Comparison of ENCODE assay signal across 28 cellular contexts in genomic region chr7:6027806-6028365, GRCh38. TPM values are rescaled to one million over a fixed set of nuclear protein-coding genes. Genes with fewer than 3 reads are reported as not detected.
DNase-seq lines count a peak whose midpoint lies in the region; ATAC-seq and TF ChIP-seq lines count a peak whose summit lies in the region.
"Had no signal": no experiment of that assay in that cellular context is flagged by ENCODE, and none has a peak within 500 bp of the region (broad histone marks: within the 10 kb centered on the region; RNA-seq: fewer than 3 reads in every experiment).

No MANE protein-coding gene starts in this region.

- H3K4me1 Mint-ChIP-seq in CD8-positive, alpha-beta T cell (ENCODE audit: low read depth) = peaks cover 22% of the 10 kb centered on the region
- peaks cover 73% of the 10 kb centered on the region for H3K4me1 Mint-ChIP-seq in dendritic cell treated with granulocyte-macrophage colony-stimulating factor and Interleukin-4, amounts not matched to agents 40 ng/mL and 50 ng/mL, for 4 days (ENCODE audit: low read depth)
- H3K4me1 Mint-ChIP-seq: neural crest cell had no signal

- peaks cover 74% of the 10 kb centered on the region for H3K36me3 Mint-ChIP-seq in CD8-positive, alpha-beta T cell
- peaks cover 90% of the 10 kb centered on the region for H3K36me3 Mint-ChIP-seq in dendritic cell treated with granulocyte-macrophage colony-stimulating factor and Interleukin-4, amounts not matched to agents 40 ng/mL and 50 ng/mL, for 4 days (ENCODE audit: low read depth)

- peaks cover 11% of the 10 kb centered on the region for H3K36me3 ChIP-seq in CD8-positive, alpha-beta T cell (ENCODE audit: insufficient read depth, low read length)
- peaks cover 32% of the 10 kb centered on the region for H3K36me3 ChIP-seq in neutrophil

- DNase-seq in CD8-positive, alpha-beta T cell = no peak
- DNase-seq in NCI-H446 (lab: John Stamatoyannopoulos, UW) (no peak), posterior cingulate gyrus (no peak)
- no peak for DNase-seq in activated CD4-positive, CD25-positive, alpha-beta regulatory T cell treated with anti-CD3 and anti-CD28 coated beads, Interleukin-2, amount 50 U/mL, for 72 hours
- DNase-seq: activated naive CD4-positive, alpha-beta T cell; activated T-cell treated with anti-CD3 and anti-CD28 coated beads for 4 hours; Calu3; central memory CD4-positive, alpha-beta T cell; heart left ventricle; left colon; midbrain; NCI-H1417; NCI-H510A; SJCRH30; stimulated activated CD4-positive, alpha-beta T cell treated with anti-CD3 and anti-CD28 coated beads, Interleukin-2, amount 100 ng/mL, for 24 hours; stimulated activated naive CD4-positive, alpha-beta T cell treated with Interleukin-2 at 50 U/mL for 16 hours; T-helper 1 cell had no signal

- no peak overlapping the region for H3K4me3 Mint-ChIP-seq in CD8-positive, alpha-beta T cell
- no peak overlapping the region for H3K4me3 Mint-ChIP-seq in dendritic cell treated with granulocyte-macrophage colony-stimulating factor and Interleukin-4, amounts not matched to agents 40 ng/mL and 50 ng/mL, for 4 days
- H3K4me3 Mint-ChIP-seq: activated CD8-positive, alpha-beta T cell treated with anti-CD3 and anti-CD28 coated beads for 36 hours; neural crest cell had no signal

- no peak overlapping the region for H3K4me3 ChIP-seq in CD8-positive, alpha-beta T cell (ENCODE audit: low read depth, low read length)
- H3K4me3 ChIP-seq in neutrophil (ENCODE audit: low read depth in 1 of 2, low read length in 1 of 2) = no peak overlapping the region
- H3K4me3 ChIP-seq: Peyer's patch, SJCRH30, tibial nerve had no signal

- POLR2A ChIA-PET in CD8-positive, alpha-beta T cell (lab: Charles Lee) = interaction anchor here (1.0 to 1.5 kb wide), 2 partner anchors 13 to 30 kb away, joined by 3 read pairs; no protein-coding TSS in a partner anchor

- CTCF ChIA-PET in CD8-positive, alpha-beta T cell (lab: Charles Lee) = interaction anchor here (0.7 to 3.0 kb wide), 8 partner anchors 10 to 1229 kb away, joined by 3 to 10 read pairs (median 4); no protein-coding TSS in a partner anchor

- intact Hi-C loops in CD8-positive, alpha-beta T cell (cut with DNase I, micrococcal nuclease) = no loop called here
- intact Hi-C loops in dendritic cell treated with granulocyte-macrophage colony-stimulating factor and Interleukin-4, amounts not matched to agents 40 ng/mL and 50 ng/mL, for 4 days (cut with micrococcal nuclease) = no loop called here
- intact Hi-C loops in posterior cingulate gyrus (cut with DNase I) = no loop called here

- H3K27me3 ChIP-seq in CD8-positive, alpha-beta T cell (ENCODE audit: insufficient read depth, low read length) = no peaks in the 10 kb centered on the region
- no peaks in the 10 kb centered on the region for H3K27me3 ChIP-seq in neutrophil
- H3K27me3 ChIP-seq: heart left ventricle, Peyer's patch, SJCRH30, tibial nerve had no signal

- H3K9me3 ChIP-seq in CD8-positive, alpha-beta T cell (ENCODE audit: low read length) = no peaks in the 10 kb centered on the region
- H3K9me3 ChIP-seq in neutrophil = no peaks in the 10 kb centered on the region
- H3K9me3 ChIP-seq: heart left ventricle, Peyer's patch, SJCRH30, tibial nerve had no signal

- H3K9me3 Mint-ChIP-seq in CD8-positive, alpha-beta T cell = no peaks in the 10 kb centered on the region
- no peaks in the 10 kb centered on the region for H3K9me3 Mint-ChIP-seq in dendritic cell treated with granulocyte-macrophage colony-stimulating factor and Interleukin-4, amounts not matched to agents 40 ng/mL and 50 ng/mL, for 4 days
- H3K9me3 Mint-ChIP-seq: activated CD8-positive, alpha-beta T cell treated with anti-CD3 and anti-CD28 coated beads for 36 hours; neural crest cell had no signal

- ATAC-seq in CD8-positive, alpha-beta T cell = no peak
- ATAC-seq in GM18517 (IDR thresholded peaks at IDR 0.05; ENCODE audit: unreplicated experiment) = no peak
- ATAC-seq: activated CD8-positive, alpha-beta T cell treated with anti-CD3 and anti-CD28 coated beads for 36 hours had no signal

- TF ChIP-seq CTCF in C4-2B (conservative IDR thresholded peaks at IDR 0.05) (no peak), neutrophil (IDR thresholded peaks at IDR 0.05) (no peak)
- no peak for TF ChIP-seq CTCF in CD8-positive, alpha-beta T cell (IDR thresholded peaks at IDR 0.05)

- H3K27me3 Mint-ChIP-seq in CD8-positive, alpha-beta T cell (ENCODE audit: low read depth) = no peaks in the 10 kb centered on the region
- no peaks in the 10 kb centered on the region for H3K27me3 Mint-ChIP-seq in dendritic cell treated with granulocyte-macrophage colony-stimulating factor and Interleukin-4, amounts not matched to agents 40 ng/mL and 50 ng/mL, for 4 days
- H3K27me3 Mint-ChIP-seq: activated CD8-positive, alpha-beta T cell treated with anti-CD3 and anti-CD28 coated beads for 36 hours had no signal

- H3K27ac Mint-ChIP-seq in CD8-positive, alpha-beta T cell = peak overlapping the region; percentile 37
- H3K27ac Mint-ChIP-seq in dendritic cell treated with granulocyte-macrophage colony-stimulating factor and Interleukin-4, amounts not matched to agents 40 ng/mL and 50 ng/mL, for 4 days = peak overlapping the region; percentile 98

- peak overlapping the region; percentile 63 for H3K27ac ChIP-seq in C4-2B
- H3K27ac ChIP-seq in CD8-positive, alpha-beta T cell (ENCODE audit: low read depth, low read length) = no peak overlapping the region
- H3K27ac ChIP-seq in neutrophil = peak overlapping the region; percentile 82
- H3K27ac ChIP-seq: SJCRH30 had no signal

- H3K4me1 ChIP-seq in CD8-positive, alpha-beta T cell (ENCODE audit: insufficient read depth, low read length) = peaks cover 20% of the 10 kb centered on the region
- H3K4me1 ChIP-seq in neutrophil (ENCODE audit: control insufficient read depth in 1 of 2, insufficient read depth in 1 of 2, low read depth in 1 of 2, low read length in 1 of 2) = peaks cover 21 to 22% of the 10 kb centered on the region in 2 experiments

RNA-seq across cellular contexts. Expression of gene ANKRD61, which starts 3.3 kb away (rescaled TPM):
- total RNA-seq in CD8-positive, alpha-beta T cell = not detected
- total RNA-seq: fibroblast of villous mesenchyme, left colon, Peyer's patch, skeletal muscle tissue had no signal

RNA-seq across cellular contexts. Expression of gene AIMP2, which starts 18.8 kb away (rescaled TPM):
- total RNA-seq in CD8-positive, alpha-beta T cell = 1 to 10 TPM; 5.2 to 6.9 TPM

RNA-seq across cellular contexts. Expression of gene PMS2, which starts 19.0 kb away (rescaled TPM):
- total RNA-seq in CD8-positive, alpha-beta T cell = 10 to 100 TPM in 1 of 2 experiments, 1 to 10 TPM in 1; 8.5 to 10.4 TPM

RNA-seq across cellular contexts. Expression of gene EIF2AK1, which starts 31.1 kb away (rescaled TPM):
- total RNA-seq in CD8-positive, alpha-beta T cell = 10 to 100 TPM; 43.3 to 47.5 TPM

RNA-seq across cellular contexts. Expression of gene RSPH10B, which starts 57.4 kb away (rescaled TPM):
- total RNA-seq in CD8-positive, alpha-beta T cell = under 1 TPM in 1 of 2 experiments, not detected in 1; 0.47 TPM
- total RNA-seq: astrocyte, left colon had no signal
